In the genomic region with DNA sequence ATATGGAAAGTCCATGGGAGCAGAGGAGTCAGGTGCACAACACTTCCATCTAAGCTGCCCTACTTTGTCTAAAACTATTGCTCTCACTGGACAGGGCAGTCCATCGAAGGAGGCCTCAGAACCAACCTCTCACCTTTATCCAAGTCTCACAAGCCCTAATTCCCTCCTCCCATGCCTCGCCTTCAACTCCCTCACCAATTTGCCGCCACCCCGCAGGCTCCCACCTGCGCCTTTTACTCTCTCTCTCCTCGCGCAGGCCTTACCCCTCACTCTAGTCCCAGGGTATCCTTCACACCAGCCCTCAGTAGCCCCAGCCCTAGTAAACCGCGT, we compare ENCODE assay signal across 8 cellular contexts. TPM values are rescaled to one million over a fixed set of nuclear protein-coding genes. Genes with fewer than 3 reads are reported as not detected.
A peak's percentile ranks its signal among the peaks of the same experiment; 100 is the strongest.
DNase-seq lines count a peak whose midpoint lies in the region; ATAC-seq, FAIRE-seq and TF ChIP-seq lines count a peak whose summit lies in the region.

No MANE protein-coding gene starts in this region.

- peaks cover 3% of the 10 kb centered on the region; the same call in 1 of the 2 replicates for H3F3A ChIP-seq in GM23248 (ENCODE audit: insufficient read depth)

- H3K27ac ChIP-seq in GM23248, result peak overlapping the region; percentile 80
- peak overlapping the region; percentile 68 for H3K27ac ChIP-seq in parathyroid adenoma

- H3K9ac ChIP-seq in GM23248 (peak overlapping the region; percentile 98), parathyroid adenoma (no peak overlapping the region)

- H3K4me1 ChIP-seq in GM23248 (ENCODE audit: insufficient read depth) (peaks cover 10% of the 10 kb centered on the region), parathyroid adenoma (no peaks in the 10 kb centered on the region)

- DNase-seq in GM23248, result peak; percentile 49
- peak; percentile 55 for DNase-seq in OCI-M1 (lab: John Stamatoyannopoulos, UW)
- DNase-seq in epithelial cell of proximal tubule (ENCODE audit: low read depth), result no peak
- no peak for DNase-seq in KG1 (lab: John Stamatoyannopoulos, UW)
- no peak for DNase-seq in 8988T
- no peak for DNase-seq in HTR-8/SVneo (ENCODE audit: insufficient read length, low spot score)

- no peak for ATAC-seq in GM21737 (IDR thresholded peaks at IDR 0.05; ENCODE audit: unreplicated experiment)

- H3K9me3 ChIP-seq in GM23248 (ENCODE audit: low read depth) (no peaks in the 10 kb centered on the region), parathyroid adenoma (ENCODE audit: control insufficient read depth, low read length) (no peaks in the 10 kb centered on the region)

- H2AFZ ChIP-seq in GM23248 (peak overlapping the region; percentile 97), parathyroid adenoma (peak overlapping the region; percentile 71)

- peaks cover 3% of the 10 kb centered on the region; the same call in 1 of the 2 replicates for H3K36me3 ChIP-seq in GM23248 (ENCODE audit: low read depth)
- H3K36me3 ChIP-seq in parathyroid adenoma (ENCODE audit: control insufficient read depth, insufficient read depth, low read length), result no peaks in the 10 kb centered on the region

- H3K27me3 ChIP-seq in GM23248 (replicated peaks; ENCODE audit: insufficient read depth) (no peaks in the 10 kb centered on the region), parathyroid adenoma (ENCODE audit: control insufficient read depth, insufficient read depth, low read length) (no peaks in the 10 kb centered on the region)

- no peak for FAIRE-seq in HTR-8/SVneo (lab: Jason Lieb, UNC)

- TF ChIP-seq CTCF in epithelial cell of proximal tubule (conservative IDR thresholded peaks at IDR 0.05; ENCODE audit: low read depth, low read length) (no peak), parathyroid adenoma (IDR thresholded peaks at IDR 0.05) (no peak)

- in situ Hi-C loops in GM23248 (cut with MboI), result no loop called here

- H4K20me1 ChIP-seq in GM23248 (ENCODE audit: insufficient read depth), result no peaks in the 10 kb centered on the region

- WGBS in GM23248 (ENCODE audit: low coverage in 1 of 2, low lambda C conversion rate in 2 of 2, missing lambda C conversion rate in 2 of 2), 2 experiments, result 0 to 2% methylated on average over 9 of the region's 9 CpGs

- H3K9me2 ChIP-seq in GM23248 (ENCODE audit: insufficient read depth), result no peaks in the 10 kb centered on the region

- H3K79me2 ChIP-seq in GM23248 (ENCODE audit: insufficient read depth) (peaks cover 55% of the 10 kb centered on the region), parathyroid adenoma (peaks cover 9% of the 10 kb centered on the region)

- H3K4me3 ChIP-seq in GM23248, result peak overlapping the region; percentile 96
- H3K4me3 ChIP-seq in epithelial cell of proximal tubule (ENCODE audit: low read depth, low read length), result peak overlapping the region; percentile 83
- H3K4me3 ChIP-seq in parathyroid adenoma (ENCODE audit: low read depth, low read length), result peak overlapping the region; percentile 73

- H3K4me2 ChIP-seq in GM23248 (ENCODE audit: unreplicated experiment) (peak overlapping the region; percentile 94), parathyroid adenoma (ENCODE audit: low read length) (peak overlapping the region; percentile 73)

RNA-seq across cellular contexts. Expression of gene FHIP1B, which starts 0.5 kb away (rescaled TPM):
- total RNA-seq in GM23248 (2014; rRNA removed; shearing (Covaris generic)), result 14.7 and 25.4 TPM in 2 replicates
- 9.2 and 10.9 TPM in 2 replicates for polyA plus RNA-seq in GM23248 (2016; fragmentation: Nextera tagmentation; extraction: Ambion mirVana)
- 9.6 and 15.6 TPM in 2 replicates for total RNA-seq in epithelial cell of proximal tubule

RNA-seq across cellular contexts. Expression of gene CNGA4, which starts 4.9 kb away (rescaled TPM):
- total RNA-seq in GM23248 (2014; rRNA removed; shearing (Covaris generic)), result not detected in 2 replicates
- polyA plus RNA-seq in GM23248 (2016; fragmentation: Nextera tagmentation; extraction: Ambion mirVana), result not detected in 2 replicates
- total RNA-seq in epithelial cell of proximal tubule, result not detected in 2 replicates

RNA-seq across cellular contexts. Expression of gene CCKBR, which starts 25.7 kb away (rescaled TPM):
- total RNA-seq in GM23248 (2014; rRNA removed; shearing (Covaris generic)), result not detected in 2 replicates
- polyA plus RNA-seq in GM23248 (2016; fragmentation: Nextera tagmentation; extraction: Ambion mirVana), result not detected in 2 replicates
- total RNA-seq in epithelial cell of proximal tubule, result not detected in 2 replicates

RNA-seq across cellular contexts. Expression of gene C11orf42, which starts 28.6 kb away (rescaled TPM):
- not detected in 2 replicates for total RNA-seq in GM23248 (2014; rRNA removed; shearing (Covaris generic))
- 0.16 TPM in 1 of 2 replicates, not detected in the other for polyA plus RNA-seq in GM23248 (2016; fragmentation: Nextera tagmentation; extraction: Ambion mirVana)
- not detected in 2 replicates for total RNA-seq in epithelial cell of proximal tubule

RNA-seq across cellular contexts. Expression of gene OR52W1, which starts 34.9 kb away (rescaled TPM):
- total RNA-seq in GM23248 (2014; rRNA removed; shearing (Covaris generic)), result not detected in 2 replicates
- not detected in 2 replicates for polyA plus RNA-seq in GM23248 (2016; fragmentation: Nextera tagmentation; extraction: Ambion mirVana)
- not detected in 2 replicates for total RNA-seq in epithelial cell of proximal tubule

Comparison
In these comparisons a context has a peak if more than half of its experiments do, and no peak if none do; other contexts are left out.
1. DNase-seq: peak in GM23248 (single experiment) and OCI-M1 (single experiment); none in epithelial cell of proximal tubule (single experiment), KG1 (single experiment), 8988T (single experiment) and HTR-8/SVneo (single experiment).
2. Peak in every context shown above with its lines, with median percentiles within 50 percentile points of each other: H3K4me3 ChIP-seq.